16 cellular contexts compared by ENCODE assay signal in the genomic region with DNA sequence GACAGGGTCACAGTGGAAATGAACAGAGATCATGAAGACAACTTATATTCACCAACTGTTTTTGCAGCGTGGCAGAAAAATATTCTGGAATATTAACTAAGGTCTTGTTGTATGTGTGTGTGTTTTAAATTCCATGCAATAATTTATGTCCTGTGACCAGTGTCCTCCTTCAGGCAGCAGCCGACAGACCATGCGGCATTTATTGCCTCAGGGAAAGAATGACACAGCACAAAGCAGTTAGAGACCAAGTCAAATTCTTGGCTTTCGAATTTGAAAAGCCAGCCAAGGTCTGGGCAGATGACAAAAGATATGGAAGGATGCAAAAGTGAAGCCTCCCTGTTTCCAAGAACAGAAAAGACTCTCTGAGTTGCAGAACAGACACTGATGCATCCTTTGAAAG.
DNase-seq lines count a peak whose midpoint lies in the region; ATAC-seq and TF ChIP-seq lines count a peak whose summit lies in the region.
"Had no signal": no experiment of that assay in that cellular context is flagged by ENCODE, and none has a peak within 500 bp of the region (broad histone marks: within the 10 kb centered on the region; RNA-seq: fewer than 3 reads in every experiment).

No MANE protein-coding gene starts in this region.

- H3K36me3 ChIP-seq in heart left ventricle (peaks cover 0 to 53% (median 21%) of the 10 kb centered on the region in 9 donors), psoas muscle (ENCODE audit: insufficient read depth in 1 of 2, low read depth in 1 of 2) (peaks cover 0 to 6% of the 10 kb centered on the region in 2 donors), uterus (no peaks in the 10 kb centered on the region)

- TF ChIP-seq CTCF in heart left ventricle (IDR thresholded peaks at IDR 0.05) (no peak), psoas muscle (IDR thresholded peaks at IDR 0.05) (no peak), uterus (IDR thresholded peaks at IDR 0.05) (no peak)

- ATAC-seq in heart left ventricle (peak; percentile 60 to 87 (median 80)), psoas muscle (peak; percentile 75 to 95 (median 92))
- ATAC-seq: Panc1 had no signal

- WGBS in heart left ventricle, 4 donors, result 40 to 55% (median 51%) methylated on average over 4 of the region's 4 CpGs
- 14 to 29% (median 17%) methylated on average over 4 of the region's 4 CpGs for WGBS in psoas muscle, 3 donors

- DNase-seq in GM04503 (ENCODE audit: low read depth), result peak; percentile 67
- peak; percentile 83 for DNase-seq in RPMI7951 (ENCODE audit: low read depth)
- no peak for DNase-seq in heart left ventricle
- DNase-seq in psoas muscle, result no peak
- no peak for DNase-seq in stimulated activated CD4-positive, alpha-beta T cell treated with anti-CD3 and anti-CD28 coated beads, Interleukin-4, amount 100 ng/mL, for 24 hours
- DNase-seq in uterus, result no peak
- no peak for DNase-seq in NCI-H1048 (lab: John Stamatoyannopoulos, UW)
- no peak for DNase-seq in activated CD8-positive, alpha-beta memory T cell treated with anti-CD3 and anti-CD28 coated beads, Interleukin-2, amount 50 U/mL, for 4 hours
- DNase-seq: activated CD4-positive, alpha-beta T cell treated with anti-CD3 and anti-CD28 coated beads, Interleukin-2, amount 50 U/mL, for 48 hours; CD4-positive, alpha-beta memory T cell; GF-D8; HCEC 1CT; NCI-H1105; spleen had no signal

- H3K27me3 ChIP-seq in heart left ventricle (no peaks in the 10 kb centered on the region), psoas muscle (ENCODE audit: insufficient read depth in 3 of 3, low read length in 2 of 3) (no peaks in the 10 kb centered on the region), uterus (no peaks in the 10 kb centered on the region)
- H3K27me3 ChIP-seq: neutrophil, spleen had no signal

- H3K4me3 ChIP-seq in heart left ventricle, result no peak overlapping the region
- H3K4me3 ChIP-seq in psoas muscle, result no peak overlapping the region
- H3K4me3 ChIP-seq in uterus, result no peak overlapping the region
- H3K4me3 ChIP-seq: spleen had no signal

- intact Hi-C loops in heart left ventricle (cut with DNase I) (no loop called here), psoas muscle (cut with DNase I) (no loop called here), uterus (cut with DNase I; ENCODE audit: low total_unique reads) (no loop called here)

- H3K9me3 ChIP-seq in heart left ventricle (peaks cover 0 to 16% (median 0%) of the 10 kb centered on the region in 12 donors), psoas muscle (no peaks in the 10 kb centered on the region), uterus (no peaks in the 10 kb centered on the region)
- H3K9me3 ChIP-seq: neutrophil had no signal

- TF ChIP-seq POLR2A in heart left ventricle (IDR thresholded peaks at IDR 0.05) (no peak), uterus (IDR thresholded peaks at IDR 0.05) (no peak)

- H3K27ac ChIP-seq in heart left ventricle, result peak overlapping the region in 2 of 12 donors; percentile 15 to 58
- peak overlapping the region; percentile 27 for H3K27ac ChIP-seq in psoas muscle
- no peak overlapping the region for H3K27ac ChIP-seq in uterus
- H3K27ac ChIP-seq: neutrophil, spleen had no signal

- peaks cover 0 to 17% (median 5%) of the 10 kb centered on the region in 12 donors for H3K4me1 ChIP-seq in heart left ventricle
- peaks cover 20% of the 10 kb centered on the region for H3K4me1 ChIP-seq in psoas muscle
- no peaks in the 10 kb centered on the region for H3K4me1 ChIP-seq in uterus
- H3K4me1 ChIP-seq: spleen had no signal

Comparison
In these comparisons a context has a peak if more than half of its experiments do, and no peak if none do; other contexts are left out.
1. DNase-seq: peak in GM04503 (single experiment) and RPMI7951 (single experiment); none in heart left ventricle (0 of 5), psoas muscle (0 of 2), stimulated activated CD4-positive, alpha-beta T cell treated with anti-CD3 and anti-CD28 coated beads, Interleukin-4, amount 100 ng/mL, for 24 hours (single experiment), uterus (0 of 2), NCI-H1048 (single experiment) and activated CD8-positive, alpha-beta memory T cell treated with anti-CD3 and anti-CD28 coated beads, Interleukin-2, amount 50 U/mL, for 4 hours (single experiment).